20 cellular contexts compared by ENCODE assay signal in the genomic region with DNA sequence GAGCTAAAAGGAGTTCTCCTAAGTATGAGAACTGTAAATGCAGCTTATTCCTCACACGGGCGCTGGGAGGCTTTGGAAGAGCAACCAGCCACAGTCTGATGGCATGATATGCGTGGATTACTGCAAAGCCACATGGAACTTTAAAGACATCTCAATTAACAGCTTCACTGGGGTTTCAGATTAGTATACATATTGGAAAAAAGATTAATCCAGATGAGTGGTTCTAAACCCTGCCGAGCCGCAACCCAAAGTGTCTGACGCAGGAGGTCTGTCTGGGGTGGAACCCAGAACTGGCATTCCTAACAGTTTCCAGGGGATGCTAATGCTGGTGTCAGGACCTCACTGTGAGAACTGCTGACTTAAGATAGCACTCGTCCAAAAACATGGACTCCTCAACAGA.
"Had no signal": no experiment of that assay in that cellular context is flagged by ENCODE, and none has a peak within 500 bp of the region (broad histone marks: within the 10 kb centered on the region; RNA-seq: fewer than 3 reads in every experiment).

No MANE protein-coding gene starts in this region.

- H3K27ac Mint-ChIP-seq: activated CD4-positive, alpha-beta memory T cell treated with anti-CD3 and anti-CD28 coated beads for 36 hours; activated naive CD4-positive, alpha-beta T cell treated with anti-CD3 and anti-CD28 coated beads for 36 hours; activated naive CD8-positive, alpha-beta T cell treated with anti-CD3 and anti-CD28 coated beads, Interleukin-2, amount 10 ng/mL, durations not matched to agents 7 days and 5 days; T-helper 1 cell treated with Interleukin-12 subunit alpha and Interleukin-12 subunit beta and Interleukin-4 antibody, amounts not matched to agents 30 μg/mL and 1 μg/mL, for 36 hours had no signal

- H3K27me3 ChIP-seq: heart left ventricle, sigmoid colon had no signal

- H3K4me1 Mint-ChIP-seq: activated naive CD8-positive, alpha-beta T cell treated with anti-CD3 and anti-CD28 coated beads, Interleukin-2, amount 10 ng/mL, durations not matched to agents 7 days and 5 days had no signal

- H3K27ac ChIP-seq: epithelial cell of prostate, heart left ventricle, sigmoid colon had no signal

- DNase-seq: activated CD4-positive, alpha-beta memory T cell treated with anti-CD3 and anti-CD28 coated beads for 36 hours; activated CD4-positive, alpha-beta T cell treated with anti-CD3 and anti-CD28 coated beads for 48 hours; activated CD4-positive, CD25-positive, alpha-beta regulatory T cell; activated effector memory CD4-positive, alpha-beta T cell treated with Interleukin-2 at 50 U/mL for 16 hours; activated naive CD4-positive, alpha-beta T cell treated with anti-CD3 and anti-CD28 coated beads for 36 hours; activated naive CD8-positive, alpha-beta T cell treated with anti-CD3 and anti-CD28 coated beads, Interleukin-2, amount 10 ng/mL, durations not matched to agents 7 days and 5 days; activated T-cell treated with anti-CD3 and anti-CD28 coated beads, Interleukin-2, amount 50 U/mL, for 48 hours; amniotic stem cell; heart left ventricle; sigmoid colon; stimulated activated CD4-positive, alpha-beta T cell treated with anti-CD3 and anti-CD28 coated beads, Interleukin-4, amount 100 ng/mL, for 1 hour; stimulated activated naive CD4-positive, alpha-beta T cell treated with Interleukin-2 at 50 U/mL for 16 hours; T1000 had no signal

- H3K4me3 ChIP-seq: coronary artery, heart left ventricle, mucosa of descending colon, sigmoid colon had no signal

- ATAC-seq: heart left ventricle, mucosa of descending colon had no signal

- H3K36me3 ChIP-seq: heart left ventricle, sigmoid colon had no signal

- H3K36me3 Mint-ChIP-seq: activated CD4-positive, alpha-beta memory T cell treated with anti-CD3 and anti-CD28 coated beads for 36 hours; activated naive CD8-positive, alpha-beta T cell treated with anti-CD3 and anti-CD28 coated beads, Interleukin-2, amount 10 ng/mL, durations not matched to agents 7 days and 5 days had no signal

- H3K4me3 Mint-ChIP-seq: activated CD4-positive, alpha-beta memory T cell treated with anti-CD3 and anti-CD28 coated beads for 36 hours; activated naive CD4-positive, alpha-beta T cell treated with anti-CD3 and anti-CD28 coated beads for 36 hours; activated naive CD8-positive, alpha-beta T cell treated with anti-CD3 and anti-CD28 coated beads, Interleukin-2, amount 10 ng/mL, durations not matched to agents 7 days and 5 days; neural crest cell; T-helper 1 cell treated with Interleukin-12 subunit alpha and Interleukin-12 subunit beta and Interleukin-4 antibody, amounts not matched to agents 30 μg/mL and 1 μg/mL, for 36 hours had no signal

- H3K9me3 ChIP-seq: heart left ventricle, mucosa of descending colon, sigmoid colon had no signal

- H3K27me3 Mint-ChIP-seq: activated CD4-positive, alpha-beta memory T cell treated with anti-CD3 and anti-CD28 coated beads for 36 hours had no signal

- FAIRE-seq: bronchial epithelial cell, islet of Langerhans had no signal

- H3K9me3 Mint-ChIP-seq: activated CD4-positive, alpha-beta memory T cell treated with anti-CD3 and anti-CD28 coated beads for 36 hours; activated naive CD4-positive, alpha-beta T cell treated with anti-CD3 and anti-CD28 coated beads for 36 hours; activated naive CD8-positive, alpha-beta T cell treated with anti-CD3 and anti-CD28 coated beads, Interleukin-2, amount 10 ng/mL, durations not matched to agents 7 days and 5 days; neural crest cell; T-helper 1 cell treated with Interleukin-12 subunit alpha and Interleukin-12 subunit beta and Interleukin-4 antibody, amounts not matched to agents 30 μg/mL and 1 μg/mL, for 36 hours had no signal
